17 cellular contexts compared by ENCODE assay signal in the genomic region with DNA sequence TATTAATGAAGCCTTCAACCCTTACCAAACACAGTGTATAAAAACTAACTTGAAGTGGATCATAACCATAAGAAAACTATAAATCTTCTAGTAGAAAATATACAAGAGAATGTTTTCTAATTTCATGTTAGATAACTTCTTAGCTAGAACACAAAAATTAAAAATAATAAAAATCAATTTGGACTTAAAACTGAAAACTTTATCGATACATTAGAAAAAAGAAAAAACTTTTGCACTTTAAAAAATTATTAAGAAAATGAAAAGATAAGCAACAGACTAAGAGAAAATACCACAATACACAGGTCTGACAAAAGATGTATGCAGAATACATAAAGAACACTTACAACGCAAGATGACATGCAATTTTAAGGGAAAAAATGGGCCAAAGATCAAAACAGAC. TPM values are rescaled to one million over a fixed set of nuclear protein-coding genes. Genes with fewer than 3 reads are reported as not detected.
A peak's percentile ranks its signal among the peaks of the same experiment; 100 is the strongest.
DNase-seq lines count a peak whose midpoint lies in the region; ATAC-seq and FAIRE-seq lines count a peak whose summit lies in the region.
"Had no signal": no experiment of that assay in that cellular context is flagged by ENCODE, and none has a peak within 500 bp of the region (broad histone marks: within the 10 kb centered on the region; RNA-seq: fewer than 3 reads in every experiment).

No MANE protein-coding gene starts in this region.

- no peaks in the 10 kb centered on the region for H3K36me3 ChIP-seq in naive thymus-derived CD4-positive, alpha-beta T cell (ENCODE audit: control insufficient read depth in 2 of 3, insufficient read depth in 3 of 3, low read length in 3 of 3)

- intact Hi-C loops in naive thymus-derived CD4-positive, alpha-beta T cell (cut with micrococcal nuclease): loop anchor here in 1 of 2 donors (2.0 kb wide), 1 partner anchor 14 kb away; no protein-coding TSS in a partner anchor

- peaks cover 4 to 6% of the 10 kb centered on the region in 2 donors for H3K4me1 ChIP-seq in naive thymus-derived CD4-positive, alpha-beta T cell (ENCODE audit: control insufficient read depth in 2 of 2, insufficient read depth in 2 of 2, low read length in 2 of 2)

- no peak overlapping the region for H3K27ac ChIP-seq in naive thymus-derived CD4-positive, alpha-beta T cell (ENCODE audit: low read depth, low read length)

- H3K4me1 Mint-ChIP-seq in naive thymus-derived CD4-positive, alpha-beta T cell: peaks cover 44 to 94% (median 87%) of the 10 kb centered on the region in 7 donors
- H3K4me1 Mint-ChIP-seq in stimulated activated memory B cell treated with anti-CD40 and anti-IgM and Interleukin-4, amounts not matched to agents 10 μg/mL and 1 μg/mL and 100 μg/mL, for 72 hours: peaks cover 80% of the 10 kb centered on the region

- peak overlapping the region in 6 of 10 donors; percentile 16 to 56 (median 27) for H3K4me3 Mint-ChIP-seq in naive thymus-derived CD4-positive, alpha-beta T cell
- H3K4me3 Mint-ChIP-seq in stimulated activated memory B cell treated with anti-CD40 and anti-IgM and Interleukin-4, amounts not matched to agents 10 μg/mL and 1 μg/mL and 100 μg/mL, for 72 hours: no peak overlapping the region
- H3K4me3 Mint-ChIP-seq: B cell, GM23338 had no signal

- DNase-seq in RCC 7860 (ENCODE audit: low spot score) (no peak), NAMALWA (ENCODE audit: low spot score) (no peak), AG20443 (ENCODE audit: low spot score) (no peak)
- DNase-seq in naive thymus-derived CD4-positive, alpha-beta T cell: no peak
- DNase-seq: 8988T; ACHN; C1 segment of cervical spinal cord; CD4-positive, alpha-beta memory T cell; DMS79; H7; KBM-7 had no signal

- peak overlapping the region in 1 of 9 donors; percentile 38 for H3K27ac Mint-ChIP-seq in naive thymus-derived CD4-positive, alpha-beta T cell
- H3K27ac Mint-ChIP-seq in stimulated activated memory B cell treated with anti-CD40 and anti-IgM and Interleukin-4, amounts not matched to agents 10 μg/mL and 1 μg/mL and 100 μg/mL, for 72 hours: no peak overlapping the region
- H3K27ac Mint-ChIP-seq: B cell, GM23338 had no signal

- no peaks in the 10 kb centered on the region for H3K9me3 ChIP-seq in naive thymus-derived CD4-positive, alpha-beta T cell (ENCODE audit: control insufficient read depth in 2 of 3, low read length in 3 of 3)

- no peaks in the 10 kb centered on the region for H3K27me3 Mint-ChIP-seq in naive thymus-derived CD4-positive, alpha-beta T cell
- no peaks in the 10 kb centered on the region for H3K27me3 Mint-ChIP-seq in stimulated activated memory B cell treated with anti-CD40 and anti-IgM and Interleukin-4, amounts not matched to agents 10 μg/mL and 1 μg/mL and 100 μg/mL, for 72 hours
- H3K27me3 Mint-ChIP-seq: B cell; CD4-positive, alpha-beta memory T cell had no signal

- H3K4me3 ChIP-seq in naive thymus-derived CD4-positive, alpha-beta T cell (ENCODE audit: low read length): no peak overlapping the region
- H3K4me3 ChIP-seq: GM23338 had no signal

- H3K36me3 Mint-ChIP-seq in naive thymus-derived CD4-positive, alpha-beta T cell: peaks cover 0 to 22% (median 13%) of the 10 kb centered on the region in 5 donors
- H3K36me3 Mint-ChIP-seq in stimulated activated memory B cell treated with anti-CD40 and anti-IgM and Interleukin-4, amounts not matched to agents 10 μg/mL and 1 μg/mL and 100 μg/mL, for 72 hours: peaks cover 22% of the 10 kb centered on the region

- POLR2A ChIA-PET in naive thymus-derived CD4-positive, alpha-beta T cell (lab: Charles Lee): no interaction called here

- H3K9me3 Mint-ChIP-seq in naive thymus-derived CD4-positive, alpha-beta T cell: peaks cover 0 to 5% (median 0%) of the 10 kb centered on the region in 11 donors
- H3K9me3 Mint-ChIP-seq in stimulated activated memory B cell treated with anti-CD40 and anti-IgM and Interleukin-4, amounts not matched to agents 10 μg/mL and 1 μg/mL and 100 μg/mL, for 72 hours: no peaks in the 10 kb centered on the region
- H3K9me3 Mint-ChIP-seq: GM23338 had no signal

- CTCF ChIA-PET in naive thymus-derived CD4-positive, alpha-beta T cell (lab: Charles Lee): no interaction called here

- no peak for ATAC-seq in naive thymus-derived CD4-positive, alpha-beta T cell
- ATAC-seq in stimulated activated memory B cell treated with anti-CD40 and anti-IgM and Interleukin-4, amounts not matched to agents 10 μg/mL and 1 μg/mL and 100 μg/mL, for 72 hours: no peak
- ATAC-seq: GM23338 had no signal

- peak; percentile 78 for FAIRE-seq in A204.1 (lab: Jason Lieb, UNC)
- peak; percentile 57 for FAIRE-seq in RCC 7860 (lab: Jason Lieb, UNC)
- FAIRE-seq in colon (lab: Jason Lieb, UNC): peak; percentile 60
- FAIRE-seq: GM12892 had no signal

- H3K27me3 ChIP-seq in naive thymus-derived CD4-positive, alpha-beta T cell (ENCODE audit: control insufficient read depth in 2 of 2, insufficient read depth in 2 of 2, low read length in 2 of 2): no peaks in the 10 kb centered on the region

RNA-seq across cellular contexts. Expression of a gene that starts 8.7 kb away (rescaled TPM):
- 10 to 100 TPM; 39.1 to 57.0 (median 43.9) TPM for total RNA-seq in naive thymus-derived CD4-positive, alpha-beta T cell
- 10 to 100 TPM; 39.9 to 44.9 TPM for polyA plus RNA-seq in naive thymus-derived CD4-positive, alpha-beta T cell
